8 cellular contexts compared by ENCODE assay signal in the genomic region with DNA sequence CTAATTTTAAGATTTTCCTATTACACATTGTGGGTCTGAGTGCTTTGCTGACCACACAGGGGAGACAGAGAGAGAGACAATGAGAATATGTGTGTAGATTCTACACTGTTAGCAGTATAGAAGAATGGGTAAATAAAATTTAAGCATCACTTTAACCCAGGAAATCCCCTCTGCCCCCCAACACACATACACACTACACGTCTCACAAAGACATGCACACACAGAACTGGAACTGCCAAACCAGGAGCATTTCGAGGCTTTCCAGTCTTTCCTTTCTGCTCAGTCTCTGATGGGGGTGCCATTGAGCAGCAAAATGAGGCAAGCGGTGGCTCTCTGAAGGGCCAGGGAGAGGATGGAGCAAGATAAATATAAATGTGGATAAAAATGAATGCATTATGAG. TPM values are rescaled to one million over a fixed set of nuclear protein-coding genes. Genes with fewer than 3 reads are reported as not detected.
DNase-seq lines count a peak whose midpoint lies in the region; ATAC-seq, FAIRE-seq and TF ChIP-seq lines count a peak whose summit lies in the region.

No MANE protein-coding gene starts in this region.

- no peaks in the 10 kb centered on the region for H3K9me3 ChIP-seq in adipocyte (ENCODE audit: control insufficient read depth, low read length)
- no peaks in the 10 kb centered on the region for H3K9me3 ChIP-seq in HepG2 (ENCODE audit: low read length)

- peak; percentile 68; the same call in 1 of the 2 replicates for TF ChIP-seq RAD21 in HepG2 (CRISPR knock-in tag; IDR thresholded peaks at IDR 0.05)

- CTCF ChIA-PET in HepG2 (lab: Yijun Ruan, JAX; ENCODE audit: low intra/inter-chr PET ratio, low total read pairs) = interaction anchor here (0.9 kb wide), 1 partner anchor 148 kb away, joined by 4 read pairs; no protein-coding TSS in a partner anchor

- no peak for TF ChIP-seq EP300 in HepG2 (IDR thresholded peaks at IDR 0.05; ENCODE audit: low read depth in 2 of 2, low read length in 2 of 2)
- no peak for TF ChIP-seq EP300 in HepG2 (CRISPR knock-in tag; IDR thresholded peaks at IDR 0.05; ENCODE audit: borderline replicate concordance)

- H3K27ac ChIP-seq in KMS-11 (no peak overlapping the region), HepG2 (ENCODE audit: extremely low read length, insufficient read depth, low read length) (no peak overlapping the region)

- POLR2A ChIA-PET in HepG2 (lab: Yijun Ruan, JAX) = interaction anchor here (0.9 to 3.5 kb wide), 2 partner anchors 86 to 87 kb away, joined by 3 to 33 read pairs; no protein-coding TSS in a partner anchor

- peak; percentile 66 for FAIRE-seq in HepG2 (lab: Jason Lieb, UNC)

- H3K4me3 ChIP-seq in KMS-11 (IDR thresholded peaks at IDR 0.05; ENCODE audit: insufficient read depth, low read depth, low read length) = no peak overlapping the region
- H3K4me3 ChIP-seq in adipocyte (ENCODE audit: low read length) = no peak overlapping the region
- H3K4me3 ChIP-seq in HepG2 (replicated peaks in 1 of 3; ENCODE audit: insufficient read depth in 1 of 3, low read depth in 2 of 3, low read length in 3 of 3) = peak overlapping the region; percentile 17 to 90 (median 87); a peak in 4 of 6 replicates

- BruUV-seq in HepG2 (replicated peaks; lab: Mats Ljungman, UMichigan) = no TSS peak

- no peak for TF ChIP-seq POLR2A in HepG2 (IDR thresholded peaks at IDR 0.05; ENCODE audit: insufficient read depth in 1 of 2, low read depth in 2 of 2, low read length in 2 of 2)

- H3K79me2 ChIP-seq in KMS-11 (ENCODE audit: insufficient read depth, low read depth) (no peaks in the 10 kb centered on the region), HepG2 (ENCODE audit: insufficient read depth, low read length) (peaks cover 65% of the 10 kb centered on the region)

- H3K4me2 ChIP-seq in KMS-11 = no peak overlapping the region
- peak overlapping the region; percentile 82 for H3K4me2 ChIP-seq in HepG2 (ENCODE audit: low read depth, low read length)

- peaks cover 20% of the 10 kb centered on the region for H3K4me1 ChIP-seq in KMS-11 (ENCODE audit: low read depth, poor library complexity, severe bottlenecking)
- peaks cover 4% of the 10 kb centered on the region for H3K4me1 ChIP-seq in adipocyte (ENCODE audit: control insufficient read depth, insufficient read depth, low read length)
- peaks cover 80% of the 10 kb centered on the region for H3K4me1 ChIP-seq in HepG2 (ENCODE audit: insufficient read depth, low read length)

- ATAC-seq in HepG2 (no peak), HG03196 (IDR thresholded peaks at IDR 0.05; ENCODE audit: unreplicated experiment) (no peak), HG03354 (IDR thresholded peaks at IDR 0.05; ENCODE audit: poor library complexity, severe bottlenecking, unreplicated experiment) (no peak), GM18502 (IDR thresholded peaks at IDR 0.05; ENCODE audit: poor library complexity, unreplicated experiment) (no peak)

- H3K27me3 ChIP-seq in KMS-11 (ENCODE audit: insufficient read depth, low read depth) (no peaks in the 10 kb centered on the region), adipocyte (replicated peaks; ENCODE audit: control insufficient read depth, insufficient read depth, low read length) (peaks cover 23% of the 10 kb centered on the region), HepG2 (ENCODE audit: control insufficient read depth in 1 of 2, insufficient read depth in 2 of 2, low read length in 2 of 2) (no peaks in the 10 kb centered on the region; a peak in 1 of 5 replicates)

- WGBS in HepG2 (ENCODE audit: low lambda C conversion rate) = 31% methylated on average over 3 of the region's 3 CpGs

- in situ Hi-C loops in HepG2 (cut with HindIII; ENCODE audit: extremely low pct_ligation_motif_present, low pct_unique_long_range_greater_than_20kb) = no loop called here

- TF ChIP-seq CTCF in KMS-11 (conservative IDR thresholded peaks at IDR 0.05; ENCODE audit: low read depth, low read length) (peak; percentile 41; the same call in 1 of the 2 replicates), HepG2 (CRISPR knock-in tag; IDR thresholded peaks at IDR 0.05) (peak; percentile 86)

- no peak overlapping the region for H3K9ac ChIP-seq in KMS-11
- no peak overlapping the region for H3K9ac ChIP-seq in adipocyte (ENCODE audit: low read length)
- no peak overlapping the region for H3K9ac ChIP-seq in HepG2 (ENCODE audit: insufficient read depth, low read depth, low read length)

- H3K36me3 ChIP-seq in KMS-11 (ENCODE audit: insufficient read depth) (no peaks in the 10 kb centered on the region), adipocyte (ENCODE audit: control insufficient read depth, insufficient read depth, low read length, severe bottlenecking) (no peaks in the 10 kb centered on the region), HepG2 (replicated peaks in 1 of 2; ENCODE audit: control insufficient read depth in 1 of 2, insufficient read depth in 2 of 2, low read length in 2 of 2) (peaks cover 3% of the 10 kb centered on the region in 2 experiments; a peak in 2 of 5 replicates)

- DNase-seq in DMS 273 (lab: John Stamatoyannopoulos, UW; ENCODE audit: unreplicated experiment) (peak; percentile 66), adipocyte (ENCODE audit: low read depth) (peak; percentile 56), HepG2 (ENCODE audit: low spot score) (peak; percentile 58), NCI-H774 (lab: John Stamatoyannopoulos, UW) (no peak)

- H4K20me1 ChIP-seq in KMS-11 (ENCODE audit: insufficient read depth) (no peaks in the 10 kb centered on the region), HepG2 (ENCODE audit: insufficient read depth, low read length) (no peaks in the 10 kb centered on the region)

- intact Hi-C loops in HepG2 (cut with micrococcal nuclease; ENCODE audit: unreplicated experiment) = loop anchor here (1.0 to 2.0 kb wide), 5 partner anchors 8 to 148 kb away; no protein-coding TSS in a partner anchor

- H2AFZ ChIP-seq in KMS-11 (ENCODE audit: low read depth) = no peak overlapping the region
- no peak overlapping the region for H2AFZ ChIP-seq in HepG2 (ENCODE audit: low read length)

TF ChIP-seq in HepG2, 621 proteins besides CTCF, POLR2A, EP300 and RAD21 (continues in another document):
- TF ChIP-seq SMAD3 (CRISPR knock-in tag; IDR thresholded peaks at IDR 0.05) = 0 out of 2 replicates have a peak, but pooled peaks have one; percentile 35
- TF ChIP-seq KAT8 (CRISPR knock-in tag; IDR thresholded peaks at IDR 0.05) = peak; percentile 55; the same call in 1 of the 2 replicates
- no peak for TF ChIP-seq FOXA1 (IDR thresholded peaks at IDR 0.05)
- TF ChIP-seq FOXA1 (CRISPR knock-in tag; IDR thresholded peaks at IDR 0.05) = peak; percentile 17; the same call in 1 of the 2 replicates

RNA-seq across cellular contexts. Expression of a gene that starts 2.5 kb away (rescaled TPM):
- total RNA-seq in HepG2 (2016; rRNA removed; fragmentation: Illumina TruSeq; extraction: Trizol) = 22.5 and 37.3 TPM in 2 replicates
- total RNA-seq in HepG2 (2016; cell fraction: cytosol; rRNA removed; fragmentation: Illumina TruSeq; extraction: Trizol; ENCODE audit: low read depth) = 9.7 and 10.2 TPM in 2 replicates
- total RNA-seq in HepG2 (2016; cell fraction: insoluble cytoplasmic fraction; rRNA removed; fragmentation: Illumina TruSeq; extraction: Trizol) = 20.5 and 38.2 TPM in 2 replicates
- total RNA-seq in HepG2 (2016; cell fraction: membrane; rRNA removed; fragmentation: Illumina TruSeq; extraction: Trizol) = 9.9 and 11.4 TPM in 2 replicates
- 62.8 and 64.0 TPM in 2 replicates for total RNA-seq in HepG2 (2016; cell fraction: nucleus; rRNA removed; fragmentation: Illumina TruSeq; extraction: Trizol)
- 44.7 and 45.5 TPM in 2 replicates for polyA plus RNA-seq in HepG2 (2011; rRNA removed)
- polyA plus RNA-seq in HepG2 (2011; cell fraction: cytosol; rRNA removed) = 32.3 and 35.9 TPM in 2 replicates
- 74.2 and 85.4 TPM in 2 replicates for polyA plus RNA-seq in HepG2 (2011; cell fraction: nucleus; rRNA removed)
- polyA plus RNA-seq in HepG2 (2012) = 17.2 and 32.7 TPM in 2 replicates
- polyA plus RNA-seq in HepG2 (2016; cell fraction: cytosol; fragmentation: Illumina TruSeq; extraction: Trizol; ENCODE audit: low read depth) = 1.2 and 1.5 TPM in 2 replicates
- 16.7 and 17.4 TPM in 2 replicates for polyA plus RNA-seq in HepG2 (2016; cell fraction: insoluble cytoplasmic fraction; fragmentation: Illumina TruSeq; extraction: Trizol; ENCODE audit: low read depth)
- 3.4 TPM in 2 replicates for polyA plus RNA-seq in HepG2 (2016; cell fraction: membrane; fragmentation: Illumina TruSeq; extraction: Trizol; ENCODE audit: low read depth)
- 67.5 and 78.5 TPM in 2 replicates for polyA plus RNA-seq in HepG2 (2016; cell fraction: nucleus; fragmentation: Illumina TruSeq; extraction: Trizol; ENCODE audit: insufficient read depth, low read depth)
- 46.5 TPM in 1 of 2 replicates, not detected in the other for polyA minus RNA-seq in HepG2 (2011; rRNA and poly(A)+ RNA removed; ENCODE audit: low replicate concordance)
- 24.0 and 26.2 TPM in 2 replicates for polyA minus RNA-seq in HepG2 (2011; cell fraction: cytosol; rRNA and poly(A)+ RNA removed)
- 55.6 and 65.1 TPM in 2 replicates for polyA minus RNA-seq in HepG2 (2011; cell fraction: nucleus; rRNA and poly(A)+ RNA removed)

RNA-seq across cellular contexts. Expression of a gene that starts 16.9 kb away (rescaled TPM):
- 89.7 and 109 TPM in 2 replicates for total RNA-seq in HepG2 (2016; rRNA removed; fragmentation: Illumina TruSeq; extraction: Trizol)
- 23.1 and 23.4 TPM in 2 replicates for total RNA-seq in HepG2 (2016; cell fraction: cytosol; rRNA removed; fragmentation: Illumina TruSeq; extraction: Trizol; ENCODE audit: low read depth)
- 86.7 and 103 TPM in 2 replicates for total RNA-seq in HepG2 (2016; cell fraction: insoluble cytoplasmic fraction; rRNA removed; fragmentation: Illumina TruSeq; extraction: Trizol)
- 38.6 and 43.3 TPM in 2 replicates for total RNA-seq in HepG2 (2016; cell fraction: membrane; rRNA removed; fragmentation: Illumina TruSeq; extraction: Trizol)
- 120 and 143 TPM in 2 replicates for total RNA-seq in HepG2 (2016; cell fraction: nucleus; rRNA removed; fragmentation: Illumina TruSeq; extraction: Trizol)
- polyA plus RNA-seq in HepG2 (2011; rRNA removed) = 42.9 and 50.0 TPM in 2 replicates
- 36.9 and 41.2 TPM in 2 replicates for polyA plus RNA-seq in HepG2 (2011; cell fraction: cytosol; rRNA removed)
- polyA plus RNA-seq in HepG2 (2011; cell fraction: nucleus; rRNA removed) = 48.7 and 54.2 TPM in 2 replicates
- polyA plus RNA-seq in HepG2 (2012) = 35.3 and 41.2 TPM in 2 replicates
- 7.8 and 8.5 TPM in 2 replicates for polyA plus RNA-seq in HepG2 (2016; cell fraction: cytosol; fragmentation: Illumina TruSeq; extraction: Trizol; ENCODE audit: low read depth)
- 40.8 and 44.3 TPM in 2 replicates for polyA plus RNA-seq in HepG2 (2016; cell fraction: insoluble cytoplasmic fraction; fragmentation: Illumina TruSeq; extraction: Trizol; ENCODE audit: low read depth)
- 10.7 and 11.8 TPM in 2 replicates for polyA plus RNA-seq in HepG2 (2016; cell fraction: membrane; fragmentation: Illumina TruSeq; extraction: Trizol; ENCODE audit: low read depth)
- 53.7 and 58.1 TPM in 2 replicates for polyA plus RNA-seq in HepG2 (2016; cell fraction: nucleus; fragmentation: Illumina TruSeq; extraction: Trizol; ENCODE audit: insufficient read depth, low read depth)
- 94.0 and 137 TPM in 2 replicates for polyA minus RNA-seq in HepG2 (2011; rRNA and poly(A)+ RNA removed; ENCODE audit: low replicate concordance)
- polyA minus RNA-seq in HepG2 (2011; cell fraction: cytosol; rRNA and poly(A)+ RNA removed) = 65.4 and 74.5 TPM in 2 replicates
- 223 and 242 TPM in 2 replicates for polyA minus RNA-seq in HepG2 (2011; cell fraction: nucleus; rRNA and poly(A)+ RNA removed)

Comparison
In these comparisons a context has a peak if more than half of its experiments do, and no peak if none do; other contexts are left out.
1. H3K4me3 ChIP-seq: peak in HepG2 (3 of 3); none in KMS-11 (single experiment) and adipocyte (single experiment).